ENCODE assay signal across 11 cellular contexts in genomic region chr3:48693826-48694225, GRCh38. TPM values are rescaled to one million over a fixed set of nuclear protein-coding genes. Genes with fewer than 3 reads are reported as not detected.
DNase-seq lines count a peak whose midpoint lies in the region; ATAC-seq and TF ChIP-seq lines count a peak whose summit lies in the region.
"Had no signal": no experiment of that assay in that cellular context is flagged by ENCODE, and none has a peak within 500 bp of the region (broad histone marks: within the 10 kb centered on the region; RNA-seq: fewer than 3 reads in every experiment).

No MANE protein-coding gene starts in this region.

- no peak for ATAC-seq in GM18519 (IDR thresholded peaks at IDR 0.05; ENCODE audit: low FRiP score, unreplicated experiment)
- no peak for ATAC-seq in GM18505 (IDR thresholded peaks at IDR 0.05; ENCODE audit: unreplicated experiment)

- H3K27me3 Mint-ChIP-seq in CD14-positive monocyte (ENCODE audit: low read depth in 3 of 3): peaks cover 0 to 1% (median 0%) of the 10 kb centered on the region in 3 donors
- no peaks in the 10 kb centered on the region for H3K27me3 Mint-ChIP-seq in type B pancreatic cell

- no peaks in the 10 kb centered on the region for H3K9me3 ChIP-seq in sigmoid colon
- H3K9me3 ChIP-seq: body of pancreas had no signal

- H3K27me3 ChIP-seq in sigmoid colon: no peaks in the 10 kb centered on the region
- H3K27me3 ChIP-seq: body of pancreas had no signal

- TF ChIP-seq POLR2A in sigmoid colon (IDR thresholded peaks at IDR 0.05) (no peak), GM18505 (IDR thresholded peaks at IDR 0.05; ENCODE audit: borderline replicate concordance, extremely low read depth, insufficient read depth, insufficient read length) (no peak)

- H3K4me3 ChIP-seq in AG10803 (ENCODE audit: low read length) (peak overlapping the region; percentile 50), fibroblast of villous mesenchyme (ENCODE audit: low read depth, low read length) (peak overlapping the region; percentile 36), sigmoid colon (peak overlapping the region; percentile 19 to 41 (median 36))
- H3K4me3 ChIP-seq: body of pancreas had no signal

- no peak for TF ChIP-seq EP300 in sigmoid colon (IDR thresholded peaks at IDR 0.05)

- peaks cover 58 to 72% of the 10 kb centered on the region in 2 donors for H3K36me3 Mint-ChIP-seq in CD14-positive monocyte
- peaks cover 23% of the 10 kb centered on the region for H3K36me3 Mint-ChIP-seq in type B pancreatic cell

- WGBS in sigmoid colon, 2 donors: 85 to 88% methylated on average over 8 of the region's 8 CpGs

- DNase-seq in AG10803 (ENCODE audit: low read depth) (no peak), fibroblast of villous mesenchyme (ENCODE audit: low read depth) (no peak), sigmoid colon (no peak), CD14-positive monocyte (ENCODE audit: low spot score) (no peak), type B pancreatic cell (ENCODE audit: extremely low spot score, unreplicated experiment) (no peak)
- DNase-seq: NCI-H146, retina had no signal

- intact Hi-C loops in sigmoid colon (cut with DNase I): no loop called here
- intact Hi-C loops in CD14-positive monocyte (cut with micrococcal nuclease): no loop called here

- no peak overlapping the region for H3K27ac Mint-ChIP-seq in CD14-positive monocyte
- no peak overlapping the region for H3K27ac Mint-ChIP-seq in type B pancreatic cell

- peaks cover 0 to 42% (median 27%) of the 10 kb centered on the region in 4 donors for H3K4me1 ChIP-seq in sigmoid colon

- no peaks in the 10 kb centered on the region for H3K9me3 Mint-ChIP-seq in CD14-positive monocyte
- H3K9me3 Mint-ChIP-seq in type B pancreatic cell: no peaks in the 10 kb centered on the region

- H3K36me3 ChIP-seq in sigmoid colon: peaks cover 22 to 68% (median 53%) of the 10 kb centered on the region in 4 donors

- H3K4me1 Mint-ChIP-seq in CD14-positive monocyte (no peaks in the 10 kb centered on the region), type B pancreatic cell (ENCODE audit: unreplicated experiment) (peaks cover 10% of the 10 kb centered on the region)

- H3K27ac ChIP-seq in angular gyrus (ENCODE audit: low read depth, low read length): peak overlapping the region; percentile 81
- H3K27ac ChIP-seq in sigmoid colon: peak overlapping the region; percentile 78 to 89 (median 82)

- TF ChIP-seq CTCF in AG10803 (conservative IDR thresholded peaks at IDR 0.05; ENCODE audit: low read length) (no peak), fibroblast of villous mesenchyme (IDR thresholded peaks at IDR 0.05; ENCODE audit: insufficient read depth, low read depth, low read length) (no peak), sigmoid colon (IDR thresholded peaks at IDR 0.05) (no peak), CD14-positive monocyte (IDR thresholded peaks at IDR 0.05) (no peak), type B pancreatic cell (conservative IDR thresholded peaks at IDR 0.05) (no peak)

- no peak overlapping the region for H3K4me3 Mint-ChIP-seq in CD14-positive monocyte
- no peak overlapping the region for H3K4me3 Mint-ChIP-seq in type B pancreatic cell

RNA-seq across cellular contexts. Expression of gene NCKIPSD, which starts 8.1 kb away (rescaled TPM):
- total RNA-seq in fibroblast of villous mesenchyme: 17.7 and 23.3 TPM in 2 replicates
- total RNA-seq in sigmoid colon: 10 to 100 TPM in 3 of 4 donors, 1 to 10 TPM in 1; 7.7 to 29.3 (median 22.8) TPM
- polyA plus RNA-seq in sigmoid colon: 10 to 100 TPM; 10.2 to 17.7 (median 14.3) TPM
- 1 to 10 TPM; 4.2 to 4.3 TPM for polyA plus RNA-seq in CD14-positive monocyte
- 20.1 and 22.1 TPM in 2 replicates for total RNA-seq in type B pancreatic cell (ENCODE audit: low replicate concordance)

RNA-seq across cellular contexts. Expression of gene IP6K2, which starts 23.2 kb away (rescaled TPM):
- total RNA-seq in fibroblast of villous mesenchyme (46.4 and 55.7 TPM in 2 replicates), sigmoid colon (100 to 1,000 TPM in 1 of 4 donors, 10 to 100 TPM in 3; 39.0 to 109 (median 58.7) TPM), type B pancreatic cell (ENCODE audit: low replicate concordance) (104 and 145 TPM in 2 replicates)
- polyA plus RNA-seq in sigmoid colon (100 to 1,000 TPM in 1 of 3 donors, 10 to 100 TPM in 2; 77.9 to 142 (median 97.2) TPM), CD14-positive monocyte (10 to 100 TPM; 16.5 to 18.7 TPM)

RNA-seq across cellular contexts. Expression of gene CELSR3, which starts 31.1 kb away (rescaled TPM):
- total RNA-seq in fibroblast of villous mesenchyme (1.6 and 1.7 TPM in 2 replicates), sigmoid colon (1 to 10 TPM in 2 of 4 donors, under 1 TPM in 2; 0.33 to 1.4 (median 0.72) TPM), type B pancreatic cell (ENCODE audit: low replicate concordance) (9.8 and 10.2 TPM in 2 replicates)
- polyA plus RNA-seq in sigmoid colon (1 to 10 TPM in 1 of 3 donors, under 1 TPM in 2; under 0.01 to 2.5 (median under 0.01) TPM), CD14-positive monocyte (not detected)

RNA-seq across cellular contexts. Expression of gene SLC26A6, which starts 58.6 kb away (rescaled TPM):
- 34.8 and 45.8 TPM in 2 replicates for total RNA-seq in fibroblast of villous mesenchyme
- 10 to 100 TPM in 3 of 4 donors, 1 to 10 TPM in 1; 6.4 to 33.0 (median 17.0) TPM for total RNA-seq in sigmoid colon
- 10 to 100 TPM in 1 of 3 donors, 1 to 10 TPM in 2; 9.0 to 70.8 (median 9.7) TPM for polyA plus RNA-seq in sigmoid colon
- 10 to 100 TPM; 16.3 to 20.4 TPM for polyA plus RNA-seq in CD14-positive monocyte
- 19.7 and 35.6 TPM in 2 replicates for total RNA-seq in type B pancreatic cell (ENCODE audit: low replicate concordance)
